17 cellular contexts compared by ENCODE assay signal in the genomic region with DNA sequence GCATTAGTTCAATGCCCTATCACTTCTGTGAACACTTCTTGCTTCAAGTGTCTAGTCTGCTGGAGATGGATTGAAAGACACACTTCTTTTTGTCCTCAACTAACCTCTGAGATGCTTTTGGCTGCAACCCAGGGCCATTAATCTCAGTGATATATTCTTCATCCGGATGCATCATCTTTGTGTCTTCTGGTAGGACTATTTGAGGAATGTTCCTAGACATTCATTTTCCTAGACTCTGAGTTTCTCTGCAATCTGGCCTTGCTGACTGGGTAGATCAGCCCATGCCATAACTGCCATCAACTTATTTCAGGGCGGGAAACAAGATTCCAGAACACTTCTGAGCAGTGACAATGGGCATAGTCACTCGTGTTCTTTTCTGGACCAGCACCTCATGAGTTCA.
DNase-seq lines count a peak whose midpoint lies in the region; ATAC-seq and TF ChIP-seq lines count a peak whose summit lies in the region.
"Had no signal": no experiment of that assay in that cellular context is flagged by ENCODE, and none has a peak within 500 bp of the region (broad histone marks: within the 10 kb centered on the region; RNA-seq: fewer than 3 reads in every experiment).

No MANE protein-coding gene starts in this region.

- no peaks in the 10 kb centered on the region for H3K79me1 ChIP-seq in H9 (ENCODE audit: insufficient read depth, low read depth, low read length, poor library complexity, severe bottlenecking)

- H3K27ac Mint-ChIP-seq in activated CD4-positive, alpha-beta T cell treated with anti-CD3 and anti-CD28 coated beads for 36 hours, result no peak overlapping the region
- H3K27ac Mint-ChIP-seq in H9, result no peak overlapping the region

- H3K4me3 ChIP-seq in brain microvascular endothelial cell (ENCODE audit: low read depth, low read length), result no peak overlapping the region
- H3K4me3 ChIP-seq: HAP-1, SJSA1 had no signal

- H3K36me3 ChIP-seq in brain microvascular endothelial cell (replicated peaks), result no peaks in the 10 kb centered on the region
- H3K36me3 ChIP-seq: HAP-1, SJSA1 had no signal

- H4K91ac ChIP-seq in H9 (ENCODE audit: insufficient read length, low read depth, low read length), result no peak overlapping the region

- H2BK120ac ChIP-seq in H9 (ENCODE audit: low read depth, low read length, poor library complexity, severe bottlenecking), result no peak overlapping the region

- TF ChIP-seq CTCF in brain microvascular endothelial cell (IDR thresholded peaks at IDR 0.05; ENCODE audit: low read depth, low read length, missing control alignments), result no peak
- TF ChIP-seq CTCF in RWPE1 (conservative IDR thresholded peaks at IDR 0.05; ENCODE audit: low read depth), result no peak
- no peak for TF ChIP-seq CTCF in H9 (conservative IDR thresholded peaks at IDR 0.05)

- H3K79me2 ChIP-seq in H9 (ENCODE audit: insufficient read depth, low read length), result no peaks in the 10 kb centered on the region

- no peak overlapping the region for H3K9ac ChIP-seq in H9 (ENCODE audit: extremely low read depth, insufficient read length, low read length)

- no peaks in the 10 kb centered on the region for H4K20me1 ChIP-seq in H9 (ENCODE audit: control insufficient read depth, insufficient read depth, insufficient read length)

- POLR2A ChIA-PET in activated CD4-positive, alpha-beta T cell treated with anti-CD3 and anti-CD28 coated beads for 36 hours (lab: Charles Lee), result no interaction called here
- POLR2A ChIA-PET in RWPE1 (lab: Yijun Ruan, JAX; ENCODE audit: low non-redundant PET), result no interaction called here

- in situ Hi-C loops in brain microvascular endothelial cell (cut with HindIII; ENCODE audit: low pct_ligation_motif_present, low sequenced_read_pairs), result no loop called here

- H3K27ac ChIP-seq in brain microvascular endothelial cell (no peak overlapping the region), RWPE1 (no peak overlapping the region), H9 (ENCODE audit: insufficient read length, low read depth, low read length) (no peak overlapping the region)
- H3K27ac ChIP-seq: C4-2B, SJSA1 had no signal

- no peak overlapping the region for H2BK5ac ChIP-seq in H9 (ENCODE audit: insufficient read length, low read length)

- H2AK5ac ChIP-seq in H9 (ENCODE audit: insufficient read length, low read length), result no peak overlapping the region

- no peak overlapping the region for H2BK20ac ChIP-seq in H9 (ENCODE audit: low read depth, low read length, poor library complexity, severe bottlenecking)

- no peaks in the 10 kb centered on the region for H3K36me3 Mint-ChIP-seq in activated CD4-positive, alpha-beta T cell treated with anti-CD3 and anti-CD28 coated beads for 36 hours (ENCODE audit: low read depth)
- H3K36me3 Mint-ChIP-seq in H9 (ENCODE audit: insufficient read depth in 1 of 3, low read depth in 3 of 3), result no peaks in the 10 kb centered on the region

- H3K4me3 Mint-ChIP-seq in activated CD4-positive, alpha-beta T cell treated with anti-CD3 and anti-CD28 coated beads for 36 hours, result no peak overlapping the region
- no peak overlapping the region for H3K4me3 Mint-ChIP-seq in H9

- H3K18ac ChIP-seq in H9 (ENCODE audit: insufficient read length, low read depth, low read length), result no peak overlapping the region

- H3K14ac ChIP-seq in H9 (ENCODE audit: insufficient read depth, low read length), result no peak overlapping the region

- no peaks in the 10 kb centered on the region for H3K4me1 Mint-ChIP-seq in activated CD4-positive, alpha-beta T cell treated with anti-CD3 and anti-CD28 coated beads for 36 hours
- peaks cover 4 to 10% of the 10 kb centered on the region in 2 experiments for H3K4me1 Mint-ChIP-seq in H9

- no peaks in the 10 kb centered on the region for H3K27me3 ChIP-seq in brain microvascular endothelial cell (replicated peaks)
- H3K27me3 ChIP-seq in H9 (ENCODE audit: insufficient read depth, low read length), result no peaks in the 10 kb centered on the region
- H3K27me3 ChIP-seq: SJSA1 had no signal

- H3T11ph ChIP-seq in H9 (ENCODE audit: low read length), result no peak overlapping the region

- peaks cover 2% of the 10 kb centered on the region for H3K9me3 Mint-ChIP-seq in activated CD4-positive, alpha-beta T cell treated with anti-CD3 and anti-CD28 coated beads for 36 hours (ENCODE audit: low read depth)
- H3K9me3 Mint-ChIP-seq in H9, result no peaks in the 10 kb centered on the region

- H4K5ac ChIP-seq in H9 (ENCODE audit: insufficient read length, low read depth, low read length), result no peak overlapping the region

- H3K4me2 ChIP-seq in H9 (ENCODE audit: insufficient read depth, insufficient read length, low read length), result no peak overlapping the region

- no peaks in the 10 kb centered on the region for H3K9me3 ChIP-seq in H9 (ENCODE audit: control insufficient read depth, low read depth, low read length)
- H3K9me3 ChIP-seq: HAP-1 had no signal

- no peak overlapping the region for H4K8ac ChIP-seq in H9 (replicated peaks; ENCODE audit: insufficient read length, low read depth, low read length)

- no peak overlapping the region for H2BK12ac ChIP-seq in H9 (ENCODE audit: insufficient read length, low read depth, low read length)

- H3K4ac ChIP-seq in H9 (ENCODE audit: low read depth, low read length), result no peak overlapping the region

- CTCF ChIA-PET in activated CD4-positive, alpha-beta T cell treated with anti-CD3 and anti-CD28 coated beads for 36 hours (lab: Charles Lee), result no interaction called here
- CTCF ChIA-PET in RWPE1 (lab: Yijun Ruan, JAX), result no interaction called here

- H2AFZ ChIP-seq in H9 (ENCODE audit: low read length), result no peak overlapping the region

- H3K4me1 ChIP-seq in H9 (ENCODE audit: insufficient read depth, low read length), result no peaks in the 10 kb centered on the region; the same call in 1 of the 2 replicates
- H3K4me1 ChIP-seq: HAP-1 had no signal

- no CpG with 5 or more reads among the region's 3 CpGs for WGBS in H9 (ENCODE audit: extremely low coverage, insufficient read length, low lambda C conversion rate)

- H3K23ac ChIP-seq in H9 (ENCODE audit: insufficient read length, low read depth, low read length), result no peak overlapping the region

- peak; percentile 2 for DNase-seq in activated CD4-positive, alpha-beta T cell treated with anti-CD3 and anti-CD28 coated beads for 36 hours
- no peak for DNase-seq in activated CD4-positive, alpha-beta T cell treated with anti-CD3 and anti-CD28 coated beads for 4 hours
- DNase-seq in LHCN-M2 (ENCODE audit: low read depth) (peak; percentile 44), brain microvascular endothelial cell (peak; percentile 26), RWPE1 (ENCODE audit: low spot score) (no peak), H9 (no peak), NCI-H1105 (lab: John Stamatoyannopoulos, UW) (no peak)
- DNase-seq: 8988T, KG1, NCI-H1092, NCI-H1694, NCI-H82, PC-3 had no signal

- no peaks in the 10 kb centered on the region for H3K27me3 Mint-ChIP-seq in activated CD4-positive, alpha-beta T cell treated with anti-CD3 and anti-CD28 coated beads for 36 hours
- H3K27me3 Mint-ChIP-seq in H9 (ENCODE audit: low read depth), result no peaks in the 10 kb centered on the region

- no peak overlapping the region for H3K56ac ChIP-seq in H9 (ENCODE audit: insufficient read length, low read depth, low read length)

- H3K23me2 ChIP-seq in H9 (ENCODE audit: insufficient read length, low read depth, low read length, poor library complexity, severe bottlenecking), result no peaks in the 10 kb centered on the region

- H2BK15ac ChIP-seq in H9 (ENCODE audit: low read depth, low read length), result no peak overlapping the region

- no peak for ATAC-seq in activated CD4-positive, alpha-beta T cell treated with anti-CD3 and anti-CD28 coated beads for 36 hours
- no peak for ATAC-seq in HG03571 (IDR thresholded peaks at IDR 0.05; ENCODE audit: unreplicated experiment)
- ATAC-seq: PC-3 had no signal

- intact Hi-C loops in activated CD4-positive, alpha-beta T cell treated with anti-CD3 and anti-CD28 coated beads for 36 hours (cut with DNase I, micrococcal nuclease), result no loop called here

Comparison
In these comparisons a context has a peak if more than half of its experiments do, and no peak if none do; other contexts are left out.
1. DNase-seq: peak in activated CD4-positive, alpha-beta T cell treated with anti-CD3 and anti-CD28 coated beads for 36 hours (single experiment), LHCN-M2 (single experiment) and brain microvascular endothelial cell (single experiment); none in activated CD4-positive, alpha-beta T cell treated with anti-CD3 and anti-CD28 coated beads for 4 hours (0 of 2), RWPE1 (single experiment), H9 (single experiment) and NCI-H1105 (single experiment).